Comparison of ENCODE assay signal across 8 cellular contexts in genomic region chr22:40818747-40819662, GRCh38. TPM values are rescaled to one million over a fixed set of nuclear protein-coding genes. Genes with fewer than 3 reads are reported as not detected.
DNase-seq lines count a peak whose midpoint lies in the region; ATAC-seq and TF ChIP-seq lines count a peak whose summit lies in the region.

SLC25A17 (minus strand) TSS chr22:40819346; CDS start chr22:40819248, 98 bp downstream.

- ATAC-seq in HG03571 (IDR thresholded peaks at IDR 0.05; ENCODE audit: unreplicated experiment): peak; percentile 71

- 0 to 1% methylated on average over 39 to 58 of the region's 61 CpGs for WGBS in lower leg skin, 2 donors

- H3K4me3 ChIP-seq in lower leg skin (ENCODE audit: low read depth, poor library complexity, severe bottlenecking): peak within 1 kb of the TSS; percentile 93

- TF ChIP-seq CTCF in lower leg skin (IDR thresholded peaks at IDR 0.05): peak in 1 of 3 donors; percentile 41

- DNase-seq in AML-193 (lab: John Stamatoyannopoulos, UW): peak; percentile 68 to 78
- DNase-seq in GM19238 (ENCODE audit: insufficient read length, low spot score): peak; percentile 93
- peak; percentile 83 for DNase-seq in NCI-H748 treated with DMSO at 0.1 percent for 48 hours (lab: John Stamatoyannopoulos, UW)
- peak; percentile 89 to 90 for DNase-seq in activated CD4-positive, alpha-beta T cell treated with anti-CD3 and anti-CD28 coated beads, Interleukin-2, amount 50 U/mL, for 48 hours
- DNase-seq in ecto neural progenitor cell (ENCODE audit: low spot score): peak; percentile 95
- DNase-seq in lower leg skin (ENCODE audit: low spot score in 2 of 2): peak; percentile 83 to 98
- peak; percentile 84 to 85 for DNase-seq in stimulated activated CD4-positive, alpha-beta T cell treated with anti-CD3 and anti-CD28 coated beads, Interleukin-4, amount 100 ng/mL, for 4 hours

- intact Hi-C loops in lower leg skin (cut with DNase I; ENCODE audit: low total_unique reads): no loop called here

- no peak for TF ChIP-seq POLR2A in lower leg skin (IDR thresholded peaks at IDR 0.05)

RNA-seq across cellular contexts. Expression of gene SLC25A17, which starts in this region (rescaled TPM):
- 10 to 100 TPM; 15.4 to 23.0 (median 19.5) TPM for total RNA-seq in lower leg skin

Comparison
In these comparisons a context has a peak if more than half of its experiments do, and no peak if none do; other contexts are left out.
1. Peak in every context shown above with its lines: DNase-seq, ATAC-seq and H3K4me3 ChIP-seq.